8 cellular contexts compared by ENCODE assay signal in genomic region chr1:36285450-36286101, GRCh38. TPM values are rescaled to one million over a fixed set of nuclear protein-coding genes. Genes with fewer than 3 reads are reported as not detected.
DNase-seq lines count a peak whose midpoint lies in the region; ATAC-seq lines count a peak whose summit lies in the region.

No MANE protein-coding gene starts in this region.

- no peak overlapping the region for H3K4me2 ChIP-seq in trophoblast cell (ENCODE audit: low read length)

- peak overlapping the region; percentile 53 for H2BK12ac ChIP-seq in trophoblast cell (ENCODE audit: low read length)

- no peaks in the 10 kb centered on the region for H3K79me1 ChIP-seq in trophoblast cell (ENCODE audit: low read length)

- peak; percentile 68 for DNase-seq in GDM1 (lab: John Stamatoyannopoulos, UW)
- DNase-seq in MV-4-11 (lab: John Stamatoyannopoulos, UW), result peak; percentile 77
- peak; percentile 20 for DNase-seq in SHP77 treated with DMSO at 0.1 percent for 48 hours (lab: John Stamatoyannopoulos, UW)
- peak; percentile 57 for DNase-seq in activated naive CD4-positive, alpha-beta T cell treated with anti-CD3 and anti-CD28 coated beads, Interleukin-2, amount 50 U/mL, for 16 hours
- DNase-seq in globus pallidus (ENCODE audit: low spot score), result peak; percentile 80
- peak; percentile 64 to 95 for DNase-seq in trophoblast cell
- DNase-seq in NK-92 treated with Interleukin-12 subunit alpha and Interleukin-12 subunit beta, amount 100 ng/mL, for 24 hours (lab: John Stamatoyannopoulos, UW), result no peak

- no peak overlapping the region for H2BK120ac ChIP-seq in trophoblast cell (ENCODE audit: insufficient read depth, low read length, poor library complexity)

- H3K36me3 ChIP-seq in trophoblast cell (ENCODE audit: control insufficient read depth in 1 of 2, insufficient read depth in 2 of 2, low read length in 2 of 2), result peaks cover 27 to 43% of the 10 kb centered on the region in 2 experiments

- no peak overlapping the region for H3K18ac ChIP-seq in trophoblast cell (ENCODE audit: low read length)

- no CpG with 5 or more reads among the region's 7 CpGs for WGBS in trophoblast cell (ENCODE audit: extremely low coverage, insufficient coverage, insufficient read length)

- no peak overlapping the region for H2BK5ac ChIP-seq in trophoblast cell (ENCODE audit: low read depth, low read length, poor library complexity)

- no peaks in the 10 kb centered on the region for H3K27me3 ChIP-seq in trophoblast cell (ENCODE audit: insufficient read depth, low read length)

- H3K9ac ChIP-seq in trophoblast cell (ENCODE audit: low read length), result no peak overlapping the region

- no peak overlapping the region for H4K12ac ChIP-seq in trophoblast cell (ENCODE audit: low read depth, low read length)

- no peak overlapping the region for H3K23ac ChIP-seq in trophoblast cell (ENCODE audit: low read length)

- H4K8ac ChIP-seq in trophoblast cell (ENCODE audit: low read depth, low read length), result no peak overlapping the region

- H3K4ac ChIP-seq in trophoblast cell (ENCODE audit: low read depth, low read length), result peak overlapping the region; percentile 40

- ATAC-seq in GM19035 (IDR thresholded peaks at IDR 0.05; ENCODE audit: unreplicated experiment), result no peak

- H3K4me3 ChIP-seq in trophoblast cell (ENCODE audit: low read depth, low read length), result no peak overlapping the region

- no peak overlapping the region for H2AK5ac ChIP-seq in trophoblast cell (ENCODE audit: low read length)

- no peak overlapping the region for H2AFZ ChIP-seq in trophoblast cell (ENCODE audit: insufficient read depth, low read length, poor library complexity)

- H3K79me2 ChIP-seq in trophoblast cell (ENCODE audit: control insufficient read depth, insufficient read depth, low read length, poor library complexity), result no peaks in the 10 kb centered on the region

- H3K14ac ChIP-seq in trophoblast cell (ENCODE audit: low read length), result no peak overlapping the region

- no peaks in the 10 kb centered on the region for H3K9me3 ChIP-seq in trophoblast cell (ENCODE audit: insufficient read depth, low read depth, low read length)

- no peak overlapping the region for H3K27ac ChIP-seq in trophoblast cell (ENCODE audit: low read depth, low read length)

- H4K91ac ChIP-seq in trophoblast cell (ENCODE audit: low read depth, low read length), result no peak overlapping the region

- H3K4me1 ChIP-seq in trophoblast cell (ENCODE audit: control insufficient read depth in 1 of 2, insufficient read depth in 2 of 2, low read length in 2 of 2), result no peaks in the 10 kb centered on the region

RNA-seq across cellular contexts. Expression of gene SH3D21, which starts 20.6 kb away (rescaled TPM):
- polyA plus RNA-seq in trophoblast cell (2013), result 14.7 and 15.0 TPM in 2 replicates

RNA-seq across cellular contexts. Expression of gene EVA1B, which starts 37.9 kb away (rescaled TPM):
- polyA plus RNA-seq in trophoblast cell (2013), result 35.3 and 37.7 TPM in 2 replicates
